In the genomic region with DNA sequence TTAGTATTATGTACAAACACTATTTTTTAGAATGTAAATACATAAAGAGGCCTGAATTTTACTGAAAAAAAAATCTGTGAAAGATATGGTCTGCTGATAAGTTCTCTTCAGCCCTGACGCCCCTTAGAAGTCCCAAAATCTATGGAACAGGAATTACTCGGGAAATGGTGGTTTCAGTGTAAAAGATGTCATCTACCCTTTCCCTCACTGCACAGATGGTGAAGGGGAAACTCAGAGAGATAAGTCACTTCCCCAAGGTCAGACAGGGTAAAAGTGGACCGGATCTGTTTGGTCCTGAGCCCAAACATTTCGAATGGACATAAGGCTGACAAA, we compare ENCODE assay signal across 8 cellular contexts. TPM values are rescaled to one million over a fixed set of nuclear protein-coding genes. Genes with fewer than 3 reads are reported as not detected.
DNase-seq lines count a peak whose midpoint lies in the region; ATAC-seq and FAIRE-seq lines count a peak whose summit lies in the region.

No MANE protein-coding gene starts in this region.

- peak overlapping the region; percentile 77 to 85 for H3K4me3 Mint-ChIP-seq in effector memory CD8-positive, alpha-beta T cell

- FAIRE-seq in frontal cortex (lab: Jason Lieb, UNC), result no peak

- H3K4me3 ChIP-seq in HUES6 (ENCODE audit: low read depth, low read length) (peak overlapping the region; percentile 52), skeletal muscle satellite cell (ENCODE audit: low read length) (peak overlapping the region; percentile 76)

- no peaks in the 10 kb centered on the region for H3K9me3 ChIP-seq in HUES6 (ENCODE audit: control insufficient read depth, insufficient read depth, low read depth, low read length)
- no peaks in the 10 kb centered on the region for H3K9me3 ChIP-seq in skeletal muscle satellite cell (replicated peaks; ENCODE audit: low read length)

- H3K27me3 Mint-ChIP-seq in effector memory CD8-positive, alpha-beta T cell, result no peaks in the 10 kb centered on the region

- H3K9ac ChIP-seq in HUES6 (ENCODE audit: low read length) (peak overlapping the region; percentile 51), skeletal muscle satellite cell (ENCODE audit: low read depth, low read length) (peak overlapping the region; percentile 66)

- no peaks in the 10 kb centered on the region for H3K27me3 ChIP-seq in HUES6 (ENCODE audit: control insufficient read depth, insufficient read depth, low read length)
- no peaks in the 10 kb centered on the region for H3K27me3 ChIP-seq in skeletal muscle satellite cell (ENCODE audit: control insufficient read depth, insufficient read depth, low read length)

- peaks cover 15 to 17% of the 10 kb centered on the region in 2 donors for H3K4me1 Mint-ChIP-seq in effector memory CD8-positive, alpha-beta T cell (ENCODE audit: low read depth in 2 of 2)

- H3K4me1 ChIP-seq in HUES6 (ENCODE audit: control insufficient read depth, insufficient read depth, low read length), result peaks cover 7% of the 10 kb centered on the region
- peaks cover 10% of the 10 kb centered on the region for H3K4me1 ChIP-seq in skeletal muscle satellite cell (ENCODE audit: control insufficient read depth, insufficient read depth, low read length)

- H3K27ac ChIP-seq in HUES6 (ENCODE audit: low read depth, low read length), result no peak overlapping the region

- peaks cover 6% of the 10 kb centered on the region for H3K36me3 Mint-ChIP-seq in effector memory CD8-positive, alpha-beta T cell (ENCODE audit: insufficient read depth)

- H3K4me2 ChIP-seq in skeletal muscle satellite cell (ENCODE audit: low read length), result peak overlapping the region; percentile 86

- no peaks in the 10 kb centered on the region for H3K9me3 Mint-ChIP-seq in effector memory CD8-positive, alpha-beta T cell

- peak overlapping the region; percentile 21 to 80 for H3K27ac Mint-ChIP-seq in effector memory CD8-positive, alpha-beta T cell

- peak; percentile 30 for ATAC-seq in GM19397 (IDR thresholded peaks at IDR 0.05; ENCODE audit: unreplicated experiment)
- ATAC-seq in effector memory CD8-positive, alpha-beta T cell (replicated peaks), result peak; percentile 21

- H3K36me3 ChIP-seq in HUES6 (ENCODE audit: control insufficient read depth, insufficient read depth, low read length) (peaks cover 23% of the 10 kb centered on the region), skeletal muscle satellite cell (ENCODE audit: insufficient read depth, low read length) (no peaks in the 10 kb centered on the region)

- no peak for DNase-seq in effector memory CD8-positive, alpha-beta T cell
- DNase-seq in anterior cingulate cortex (lab: John Stamatoyannopoulos, UW), result no peak
- DNase-seq in NCI-H526 (lab: John Stamatoyannopoulos, UW), result no peak
- DNase-seq in D341Med (ENCODE audit: low spot score), result no peak
- DNase-seq in frontal cortex (ENCODE audit: low spot score in 2 of 2), result no peak

RNA-seq across cellular contexts. Expression of gene MCM10, which starts 0.5 kb away (rescaled TPM):
- 10.1 and 11.6 TPM in 2 replicates for total RNA-seq in skeletal muscle satellite cell (2012; rRNA removed)
- total RNA-seq in frontal cortex, result 2.4 TPM
